8 cellular contexts compared by ENCODE assay signal in the genomic region with DNA sequence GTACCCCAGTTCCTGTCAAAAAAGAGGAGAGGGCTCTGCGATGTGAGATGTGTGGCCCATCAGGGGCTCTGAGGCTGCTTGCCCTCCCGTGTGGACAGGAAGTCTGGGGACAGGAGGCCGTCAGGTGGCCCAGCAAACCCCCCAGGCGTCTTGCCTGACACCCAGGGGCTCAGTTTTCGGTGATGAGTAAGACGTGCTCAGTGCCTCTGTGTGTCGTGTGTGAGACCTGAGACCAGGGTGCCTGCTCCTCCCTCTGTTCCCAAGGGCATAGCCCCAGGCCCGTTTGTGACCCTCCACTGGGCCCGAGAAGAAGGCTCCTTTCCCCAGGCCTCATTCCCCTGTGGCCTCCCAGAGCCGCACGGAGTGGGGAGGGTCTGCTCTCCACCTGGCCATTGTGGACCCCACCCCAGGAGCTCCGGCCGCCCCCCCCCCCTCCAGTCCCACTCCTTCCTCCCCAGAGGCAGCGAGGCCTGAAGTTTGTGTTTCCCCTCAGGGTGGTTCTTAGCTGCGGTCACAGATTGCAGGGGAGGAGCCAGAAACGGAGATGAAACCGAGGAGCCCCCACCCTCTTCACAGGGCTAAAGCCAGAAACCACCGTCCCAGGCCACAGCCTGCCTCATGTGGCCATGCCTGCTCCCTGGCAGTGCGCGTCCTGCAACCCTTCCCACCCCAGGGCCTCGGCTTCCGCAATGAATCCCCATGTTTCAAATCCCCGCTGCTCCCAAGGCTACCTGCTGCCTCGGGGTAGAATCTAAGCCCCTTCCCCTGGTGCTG. TPM values are rescaled to one million over a fixed set of nuclear protein-coding genes. Genes with fewer than 3 reads are reported as not detected.
DNase-seq lines count a peak whose midpoint lies in the region; ATAC-seq lines count a peak whose summit lies in the region.

No MANE protein-coding gene starts in this region.

- H3K4me3 ChIP-seq in iPS-20b (ENCODE audit: low read length), result peak overlapping the region; percentile 62; the same call in 1 of the 2 replicates

- H3K4me3 Mint-ChIP-seq in T-helper 17 cell, result peak overlapping the region; percentile 77

- H3K4me1 ChIP-seq in iPS-20b (ENCODE audit: insufficient read depth, low read length), result peaks cover 10% of the 10 kb centered on the region

- H3K27ac Mint-ChIP-seq in T-helper 17 cell, result no peak overlapping the region

- H3K9ac ChIP-seq in iPS-20b (ENCODE audit: low read depth, low read length), result peak overlapping the region; percentile 53; the same call in 1 of the 2 replicates

- H3K27me3 ChIP-seq in iPS-20b (ENCODE audit: insufficient read depth, low read length), result peaks cover 65% of the 10 kb centered on the region

- no peaks in the 10 kb centered on the region for H3K27me3 Mint-ChIP-seq in T-helper 17 cell

- no peaks in the 10 kb centered on the region for H3K36me3 Mint-ChIP-seq in T-helper 17 cell (ENCODE audit: low read depth)

- H3K4me1 Mint-ChIP-seq in T-helper 17 cell, result peaks cover 14% of the 10 kb centered on the region

- H3K9me3 ChIP-seq in T-helper 17 cell (ENCODE audit: control insufficient read depth, low read length, poor library complexity, severe bottlenecking), result no peaks in the 10 kb centered on the region
- H3K9me3 ChIP-seq in iPS-20b (ENCODE audit: insufficient read depth, low read depth, low read length), result no peaks in the 10 kb centered on the region

- DNase-seq in T-helper 17 cell (no peak), 8988T (no peak), substantia nigra (lab: John Stamatoyannopoulos, UW) (no peak), HUDEP-2 (lab: John Stamatoyannopoulos, UW; ENCODE audit: unreplicated experiment in 76 of 76) (no peak), NCI-H1417 treated with DMSO at 0.1 percent for 48 hours (lab: John Stamatoyannopoulos, UW) (no peak)

- H3K36me3 ChIP-seq in iPS-20b (ENCODE audit: insufficient read depth, low read depth, low read length), result no peaks in the 10 kb centered on the region

- H3K27ac ChIP-seq in iPS-20b (ENCODE audit: low read length) (no peak overlapping the region), substantia nigra (ENCODE audit: low read depth, low read length, poor library complexity, severe bottlenecking) (no peak overlapping the region)

- ATAC-seq in GM18498 (IDR thresholded peaks at IDR 0.05; ENCODE audit: unreplicated experiment), result peak; percentile 22
- ATAC-seq in HG02763 (IDR thresholded peaks at IDR 0.05; ENCODE audit: unreplicated experiment), result peak; percentile 23
- ATAC-seq in T-helper 17 cell, result no peak

RNA-seq across cellular contexts. Expression of a gene that starts 4.9 kb away (rescaled TPM):
- total RNA-seq in T-helper 17 cell, result 1,000 to 10,000 TPM; 1,202 to 1,502 TPM

RNA-seq across cellular contexts. Expression of a gene that starts 10.7 kb away (rescaled TPM):
- under 1 TPM; 0.65 to 0.72 TPM for total RNA-seq in T-helper 17 cell

RNA-seq across cellular contexts. Expression of a gene that starts 34.6 kb away (rescaled TPM):
- total RNA-seq in T-helper 17 cell, result 10 to 100 TPM; 25.2 to 30.6 TPM
